ENCODE assay signal across 29 cellular contexts in genomic region chr18:4157339-4157738, GRCh38.
"Had no signal": no experiment of that assay in that cellular context is flagged by ENCODE, and none has a peak within 500 bp of the region (broad histone marks: within the 10 kb centered on the region; RNA-seq: fewer than 3 reads in every experiment).

No MANE protein-coding gene starts in this region.

- H3K4me1 ChIP-seq: esophagus muscularis mucosa, foreskin keratinocyte, heart right ventricle, left lung, lower lobe of right lung, sigmoid colon, stomach, thyroid gland, upper lobe of right lung had no signal

- H3K36me3 Mint-ChIP-seq: natural killer cell treated with Interleukin-12 subunit alpha and Interleukin-12 subunit beta and Interleukin-15 and Interleukin-18, amount 100 ng/mL, for 72 hours; stimulated activated memory B cell treated with anti-CD40 and anti-IgM and Interleukin-4, amounts not matched to agents 10 μg/mL and 1 μg/mL and 100 μg/mL, for 72 hours had no signal

- H3K4me3 ChIP-seq: esophagus muscularis mucosa, heart right ventricle, left lung, lower lobe of right lung, mucosa of descending colon, sigmoid colon, stomach, thyroid gland, upper lobe of right lung had no signal

- ATAC-seq: activated naive CD4-positive, alpha-beta T cell treated with anti-CD3 and anti-CD28 coated beads, Interleukin-2, amount 50 U/mL, for 72 hours; activated T-cell treated with anti-CD3 and anti-CD28 coated beads, Interleukin-2, amount 50 U/mL, for 72 hours; foreskin keratinocyte; heart right ventricle; left lung; lower lobe of right lung; mucosa of descending colon; natural killer cell treated with Interleukin-12 subunit alpha and Interleukin-12 subunit beta and Interleukin-15 and Interleukin-18, amount 100 ng/mL, for 72 hours; stimulated activated memory B cell treated with anti-CD40 and anti-IgM and Interleukin-4, amounts not matched to agents 10 μg/mL and 1 μg/mL and 100 μg/mL, for 72 hours; upper lobe of right lung had no signal

- H3K4me1 Mint-ChIP-seq: central memory CD8-positive, alpha-beta T cell; stimulated activated memory B cell treated with anti-CD40 and anti-IgM and Interleukin-4, amounts not matched to agents 10 μg/mL and 1 μg/mL and 100 μg/mL, for 72 hours had no signal

- H3K4me3 Mint-ChIP-seq: activated T-cell treated with anti-CD3 and anti-CD28 coated beads, Interleukin-2, amount 50 U/mL, for 72 hours; central memory CD8-positive, alpha-beta T cell; natural killer cell treated with Interleukin-12 subunit alpha and Interleukin-12 subunit beta and Interleukin-15 and Interleukin-18, amount 100 ng/mL, for 72 hours; stimulated activated memory B cell treated with anti-CD40 and anti-IgM and Interleukin-4, amounts not matched to agents 10 μg/mL and 1 μg/mL and 100 μg/mL, for 72 hours had no signal

- H3K27me3 Mint-ChIP-seq: central memory CD8-positive, alpha-beta T cell; natural killer cell treated with Interleukin-12 subunit alpha and Interleukin-12 subunit beta and Interleukin-15 and Interleukin-18, amount 100 ng/mL, for 72 hours; progenitor cell of endocrine pancreas; stimulated activated memory B cell treated with anti-CD40 and anti-IgM and Interleukin-4, amounts not matched to agents 10 μg/mL and 1 μg/mL and 100 μg/mL, for 72 hours had no signal

- H3K9me3 Mint-ChIP-seq: activated T-cell treated with anti-CD3 and anti-CD28 coated beads, Interleukin-2, amount 50 U/mL, for 72 hours; central memory CD8-positive, alpha-beta T cell had no signal

- H3K27me3 ChIP-seq: foreskin keratinocyte, heart right ventricle, left lung, neutrophil, sigmoid colon, stomach, thyroid gland, upper lobe of right lung had no signal

- H3K27ac ChIP-seq: esophagus muscularis mucosa, foreskin keratinocyte, heart right ventricle, left lung, lower lobe of right lung, neutrophil, sigmoid colon, stomach, thyroid gland, upper lobe of right lung had no signal

- H3K27ac Mint-ChIP-seq: activated naive CD4-positive, alpha-beta T cell treated with anti-CD3 and anti-CD28 coated beads, Interleukin-2, amount 50 U/mL, for 72 hours; activated T-cell treated with anti-CD3 and anti-CD28 coated beads, Interleukin-2, amount 50 U/mL, for 72 hours; natural killer cell treated with Interleukin-12 subunit alpha and Interleukin-12 subunit beta and Interleukin-15 and Interleukin-18, amount 100 ng/mL, for 72 hours; progenitor cell of endocrine pancreas; stimulated activated memory B cell treated with anti-CD40 and anti-IgM and Interleukin-4, amounts not matched to agents 10 μg/mL and 1 μg/mL and 100 μg/mL, for 72 hours had no signal

- H3K9me3 ChIP-seq: esophagus muscularis mucosa, left lung, lower lobe of right lung, mucosa of descending colon, neutrophil, sigmoid colon, stomach, thyroid gland, upper lobe of right lung had no signal

- H3K36me3 ChIP-seq: esophagus muscularis mucosa, heart right ventricle, left lung, lower lobe of right lung, neutrophil, sigmoid colon, stomach, thyroid gland, upper lobe of right lung had no signal

- DNase-seq: activated CD4-positive, alpha-beta T cell treated with anti-CD3 and anti-CD28 coated beads for 4 hours; activated CD4-positive, alpha-beta T cell treated with anti-CD3 and anti-CD28 coated beads, Interleukin-2, amount 50 U/mL, for 4 hours; activated naive CD4-positive, alpha-beta T cell; activated T-cell treated with anti-CD3 and anti-CD28 coated beads for 4 hours; activated T-cell treated with anti-CD3 and anti-CD28 coated beads, Interleukin-2, amount 50 U/mL, for 72 hours; dermis blood vessel endothelial cell; effector CD4-positive, alpha-beta T cell; foreskin keratinocyte; heart right ventricle; left lung; lower lobe of right lung; mesenchymal stem cell; mucosa of descending colon; retina; sigmoid colon; small intestine; stimulated activated CD4-positive, alpha-beta T cell treated with anti-CD3 and anti-CD28 coated beads, Interleukin-1b, Interleukin-23, amount 100 ng/mL, for 48 hours; stimulated activated CD4-positive, alpha-beta T cell treated with anti-CD3 and anti-CD28 coated beads, Interleukin-4, amount 100 ng/mL, for 4 hours; stimulated activated CD8-positive, alpha-beta memory T cell treated with anti-CD3 and anti-CD28 coated beads, Interleukin-4, amount 100 ng/mL, for 48 hours; stomach; thyroid gland; upper lobe of right lung had no signal
